Comparison of ENCODE assay signal across 8 cellular contexts in genomic region chr1:244834596-244835275, GRCh38. TPM values are rescaled to one million over a fixed set of nuclear protein-coding genes. Genes with fewer than 3 reads are reported as not detected.
A peak's percentile ranks its signal among the peaks of the same experiment; 100 is the strongest.
DNase-seq lines count a peak whose midpoint lies in the region; ATAC-seq and TF ChIP-seq lines count a peak whose summit lies in the region.

No MANE protein-coding gene starts in this region.

- no peaks in the 10 kb centered on the region for H3K9me2 ChIP-seq in DOHH2 (replicated peaks; ENCODE audit: control insufficient read depth, low read length)

- no peaks in the 10 kb centered on the region for H3K9me3 Mint-ChIP-seq in activated T-helper 17 cell treated with anti-CD3 and anti-CD28 coated beads, Interleukin-2, amount 50 U/mL, for 72 hours

- H3K79me1 ChIP-seq in neuronal stem cell (ENCODE audit: low read depth, low read length) = no peaks in the 10 kb centered on the region

- peak; percentile 16; the same call in 1 of the 2 replicates for TF ChIP-seq EP300 in Ishikawa (IDR thresholded peaks at IDR 0.05; ENCODE audit: borderline replicate concordance)

- peak overlapping the region; percentile 99 for H3K18ac ChIP-seq in neuronal stem cell (ENCODE audit: low read length)

- no peaks in the 10 kb centered on the region for H3K27me3 Mint-ChIP-seq in activated T-helper 17 cell treated with anti-CD3 and anti-CD28 coated beads, Interleukin-2, amount 50 U/mL, for 72 hours

- peak overlapping the region; percentile 79 for H3K4me3 ChIP-seq in DOHH2 (ENCODE audit: low read length)
- peak overlapping the region; percentile 63 to 87 (median 70) for H3K4me3 ChIP-seq in Peyer's patch
- H3K4me3 ChIP-seq in fibroblast of mammary gland (ENCODE audit: control insufficient read depth, low read depth, low read length) = peak overlapping the region; percentile 53
- H3K4me3 ChIP-seq in neuronal stem cell (ENCODE audit: low read length in 2 of 2) = peak overlapping the region; percentile 69 to 83
- H3K4me3 ChIP-seq in testis = peak overlapping the region; percentile 84 to 91

- H2AFZ ChIP-seq in neuronal stem cell (ENCODE audit: low read length) = peak overlapping the region; percentile 93

- peak overlapping the region; percentile 94 for H4K8ac ChIP-seq in neuronal stem cell (ENCODE audit: low read depth, low read length)

- peak overlapping the region; percentile 91 for H3K4me2 ChIP-seq in DOHH2 (ENCODE audit: low read length)
- peak overlapping the region; percentile 75 for H3K4me2 ChIP-seq in neuronal stem cell (ENCODE audit: insufficient read depth, low read length, poor library complexity, severe bottlenecking)

- TF ChIP-seq CTCF in DOHH2 (IDR thresholded peaks at IDR 0.05; ENCODE audit: low read depth, low read length, poor library complexity, severe bottlenecking) (no peak), Peyer's patch (IDR thresholded peaks at IDR 0.05) (no peak), fibroblast of mammary gland (conservative IDR thresholded peaks at IDR 0.05; ENCODE audit: control insufficient read depth, insufficient read depth, low read depth, low read length) (no peak), testis (IDR thresholded peaks at IDR 0.05) (no peak)

- H2AK5ac ChIP-seq in neuronal stem cell (ENCODE audit: low read depth, low read length) = no peak overlapping the region

- no peak overlapping the region for H2BK12ac ChIP-seq in neuronal stem cell (ENCODE audit: low read length)

- H3K27me3 ChIP-seq in DOHH2 (ENCODE audit: control insufficient read depth, low read length) = no peaks in the 10 kb centered on the region
- no peaks in the 10 kb centered on the region for H3K27me3 ChIP-seq in Peyer's patch
- no peaks in the 10 kb centered on the region for H3K27me3 ChIP-seq in neuronal stem cell (ENCODE audit: control insufficient read depth in 3 of 3, insufficient read depth in 3 of 3, low read depth in 1 of 3, low read length in 3 of 3)
- no peaks in the 10 kb centered on the region for H3K27me3 ChIP-seq in testis

- peaks cover 38% of the 10 kb centered on the region for H3K4me1 Mint-ChIP-seq in activated T-helper 17 cell treated with anti-CD3 and anti-CD28 coated beads, Interleukin-2, amount 50 U/mL, for 72 hours

- intact Hi-C loops in testis (cut with DNase I; ENCODE audit: low total_unique reads) = loop anchor here (2.0 kb wide), 1 partner anchor 30 kb away; the partner anchor contains the start of gene HNRNPU

- H3K4me1 ChIP-seq in DOHH2 (ENCODE audit: control insufficient read depth, low read length) = peaks cover 60% of the 10 kb centered on the region
- peaks cover 0 to 32% (median 4%) of the 10 kb centered on the region in 4 donors for H3K4me1 ChIP-seq in Peyer's patch
- peaks cover 1 to 5% of the 10 kb centered on the region in 2 donors for H3K4me1 ChIP-seq in neuronal stem cell (ENCODE audit: control insufficient read depth in 2 of 2, insufficient read depth in 1 of 2, low read depth in 1 of 2, low read length in 2 of 2)
- H3K4me1 ChIP-seq in testis = peaks cover 5% of the 10 kb centered on the region

- H3K36me3 ChIP-seq in DOHH2 (ENCODE audit: control insufficient read depth, low read length) (peaks cover 40% of the 10 kb centered on the region), Peyer's patch (peaks cover 0 to 8% (median 0%) of the 10 kb centered on the region in 3 donors), neuronal stem cell (replicated peaks in 1 of 2; ENCODE audit: control insufficient read depth in 2 of 2, insufficient read depth in 2 of 2, low read length in 2 of 2) (peaks cover 3 to 32% of the 10 kb centered on the region in 2 donors), testis (ENCODE audit: low read depth, missing control alignments) (no peaks in the 10 kb centered on the region)

- H2BK15ac ChIP-seq in neuronal stem cell (ENCODE audit: low read length) = peak overlapping the region; percentile 27

- peak overlapping the region; percentile 99 for H3K23ac ChIP-seq in neuronal stem cell (ENCODE audit: low read depth, low read length, poor library complexity)

- H2BK120ac ChIP-seq in neuronal stem cell (ENCODE audit: low read depth, low read length) = peak overlapping the region; percentile 92

- H3F3A ChIP-seq in DOHH2 (ENCODE audit: control insufficient read depth, insufficient read depth) = peaks cover 43% of the 10 kb centered on the region

- H3K4ac ChIP-seq in neuronal stem cell (ENCODE audit: low read length) = peak overlapping the region; percentile 78

- H3K79me2 ChIP-seq in DOHH2 (ENCODE audit: control insufficient read depth, low read length) = peaks cover 46% of the 10 kb centered on the region

- WGBS in neuronal stem cell (ENCODE audit: extremely low coverage in 2 of 2, insufficient read length in 2 of 2, insufficient replicate concordance in 1 of 2), 2 donors = no CpG with 5 or more reads among the region's 49 CpGs
- 0% methylated on average over 34 to 49 of the region's 49 CpGs for WGBS in testis, 2 donors

- H4K91ac ChIP-seq in neuronal stem cell (ENCODE audit: low read depth, low read length, poor library complexity) = peak overlapping the region; percentile 69

- H3K9ac ChIP-seq in neuronal stem cell (ENCODE audit: low read depth, low read length, poor library complexity) = peak overlapping the region; percentile 94

- DNase-seq in Peyer's patch (peak in 2 of 3 donors; percentile 91 to 97), fibroblast of mammary gland (ENCODE audit: low read depth) (peak; percentile 93), neuronal stem cell (ENCODE audit: low spot score) (no peak), testis (peak; percentile 88)

- H4K20me1 ChIP-seq in DOHH2 (ENCODE audit: control insufficient read depth, insufficient read depth, low read depth, low read length) = no peaks in the 10 kb centered on the region; the same call in 1 of the 2 replicates

- no peak overlapping the region for H3K14ac ChIP-seq in neuronal stem cell (ENCODE audit: low read length)

- H3K9me3 ChIP-seq in DOHH2 (ENCODE audit: control insufficient read depth, insufficient read depth, low read length) = no peaks in the 10 kb centered on the region
- H3K9me3 ChIP-seq in Peyer's patch = no peaks in the 10 kb centered on the region
- peaks cover 0 to 3% of the 10 kb centered on the region in 2 donors for H3K9me3 ChIP-seq in neuronal stem cell (replicated peaks in 1 of 2; ENCODE audit: control insufficient read depth in 2 of 2, insufficient read depth in 1 of 2, low read depth in 1 of 2, low read length in 2 of 2)
- no peaks in the 10 kb centered on the region for H3K9me3 ChIP-seq in testis

- H3K36me3 Mint-ChIP-seq in activated T-helper 17 cell treated with anti-CD3 and anti-CD28 coated beads, Interleukin-2, amount 50 U/mL, for 72 hours (ENCODE audit: low read depth) = peaks cover 54% of the 10 kb centered on the region

- TF ChIP-seq RAD21 in Ishikawa (IDR thresholded peaks at IDR 0.05; ENCODE audit: low read depth) = no peak

- H2BK5ac ChIP-seq in neuronal stem cell (ENCODE audit: low read length) = peak overlapping the region; percentile 98

- peak; percentile 58 for ATAC-seq in GM21576 (IDR thresholded peaks at IDR 0.05; ENCODE audit: unreplicated experiment)
- peak; percentile 75 for ATAC-seq in activated T-helper 17 cell treated with anti-CD3 and anti-CD28 coated beads, Interleukin-2, amount 50 U/mL, for 72 hours (replicated peaks)

- H3K27ac Mint-ChIP-seq in activated T-helper 17 cell treated with anti-CD3 and anti-CD28 coated beads, Interleukin-2, amount 50 U/mL, for 72 hours = peak overlapping the region; percentile 97

- peak in 1 of 2 donors; percentile 66 for TF ChIP-seq POLR2A in Peyer's patch (IDR thresholded peaks at IDR 0.05)
- TF ChIP-seq POLR2A in testis (IDR thresholded peaks at IDR 0.05) = no peak

- H3K27ac ChIP-seq in DOHH2 (ENCODE audit: low read depth, low read length) = peak overlapping the region; percentile 93
- peak overlapping the region; percentile 95 to 100 (median 100) for H3K27ac ChIP-seq in Peyer's patch
- peak overlapping the region; percentile 100 for H3K27ac ChIP-seq in neuronal stem cell (replicated peaks; ENCODE audit: low read length)
- H3K27ac ChIP-seq in testis = peak overlapping the region; percentile 98 to 99

- peak overlapping the region; percentile 93 for H3K4me3 Mint-ChIP-seq in activated T-helper 17 cell treated with anti-CD3 and anti-CD28 coated beads, Interleukin-2, amount 50 U/mL, for 72 hours

TF ChIP-seq in Ishikawa, 13 proteins besides CTCF, POLR2A, EP300 and RAD21 (continues in another document):
- no peak for TF ChIP-seq USF1 (IDR thresholded peaks at IDR 0.05)
- peak; percentile 95 for TF ChIP-seq MAX (IDR thresholded peaks at IDR 0.05)
- peak; percentile 83 for TF ChIP-seq CEBPB (IDR thresholded peaks at IDR 0.05)
- TF ChIP-seq YY1 (IDR thresholded peaks at IDR 0.05; ENCODE audit: low read depth) = peak; percentile 89
- TF ChIP-seq TEAD4 (IDR thresholded peaks at IDR 0.05) = peak; percentile 71; the same call in 1 of the 2 replicates
- TF ChIP-seq FOXM1 (IDR thresholded peaks at IDR 0.05; ENCODE audit: borderline replicate concordance, low read depth) = peak; percentile 40; the same call in 1 of the 2 replicates
- TF ChIP-seq TAF1 (IDR thresholded peaks at IDR 0.05; ENCODE audit: low read depth) = peak; percentile 10; the same call in 1 of the 2 replicates
- peak; percentile 86; the same call in 1 of the 2 replicates for TF ChIP-seq ZBTB7A (IDR thresholded peaks at IDR 0.05; ENCODE audit: low read depth)
- no peak for TF ChIP-seq EGR1 (IDR thresholded peaks at IDR 0.05)

RNA-seq across cellular contexts. Expression of gene COX20, which starts 0.7 kb away (rescaled TPM):
- total RNA-seq in Peyer's patch = 10 to 100 TPM; 15.6 to 33.5 (median 28.2) TPM
- total RNA-seq in activated T-helper 17 cell treated with anti-CD3 and anti-CD28 coated beads, Interleukin-2, amount 50 U/mL, for 72 hours = 10 to 100 TPM; 38.7 to 43.1 TPM
- 32.4 TPM for polyA plus RNA-seq in neuronal stem cell (2013, experiment 1 of 2)
- polyA plus RNA-seq in neuronal stem cell (2013, experiment 2 of 2) = 32.4 TPM
- 10 to 100 TPM; 41.6 to 60.6 TPM for total RNA-seq in testis
- polyA plus RNA-seq in testis (ENCODE audit: insufficient read depth, low read depth, low replicate concordance) = 52.3 TPM

RNA-seq across cellular contexts. Expression of gene HNRNPU, which starts 29.6 kb away (rescaled TPM):
- 100 to 1,000 TPM; 277 to 522 (median 324) TPM for total RNA-seq in Peyer's patch
- 100 to 1,000 TPM; 336 to 438 TPM for total RNA-seq in activated T-helper 17 cell treated with anti-CD3 and anti-CD28 coated beads, Interleukin-2, amount 50 U/mL, for 72 hours
- polyA plus RNA-seq in neuronal stem cell (2013, experiment 1 of 2) = 302 TPM
- 312 TPM for polyA plus RNA-seq in neuronal stem cell (2013, experiment 2 of 2)
- 100 to 1,000 TPM; 378 to 467 TPM for total RNA-seq in testis
- 303 TPM for polyA plus RNA-seq in testis (ENCODE audit: insufficient read depth, low read depth, low replicate concordance)
